Comparison of ENCODE assay signal across 22 cellular contexts in genomic region chr15:68166847-68167246, GRCh38. TPM values are rescaled to one million over a fixed set of nuclear protein-coding genes. Genes with fewer than 3 reads are reported as not detected.
DNase-seq lines count a peak whose midpoint lies in the region; ATAC-seq, FAIRE-seq and TF ChIP-seq lines count a peak whose summit lies in the region.
"Had no signal": no experiment of that assay in that cellular context is flagged by ENCODE, and none has a peak within 500 bp of the region (broad histone marks: within the 10 kb centered on the region; RNA-seq: fewer than 3 reads in every experiment).

No MANE protein-coding gene starts in this region.

- in situ Hi-C loops in mammary epithelial cell (cut with MboI; ENCODE audit: low sequenced_read_pairs in 2 of 2): no loop called here
- in situ Hi-C loops in HepG2 (cut with HindIII; ENCODE audit: extremely low pct_ligation_motif_present, low pct_unique_long_range_greater_than_20kb): no loop called here

- H3K79me2 ChIP-seq in mammary epithelial cell (ENCODE audit: insufficient read depth, low read length) (no peaks in the 10 kb centered on the region), OCI-LY7 (ENCODE audit: insufficient read depth, low read depth, low read length) (no peaks in the 10 kb centered on the region), HepG2 (ENCODE audit: insufficient read depth, low read length) (no peaks in the 10 kb centered on the region)

- no peak for FAIRE-seq in HepG2 (lab: Jason Lieb, UNC)
- FAIRE-seq: GM12891, H1 had no signal

- H3K9me3 ChIP-seq in mammary epithelial cell (replicated peaks; ENCODE audit: insufficient read depth, low read length): no peaks in the 10 kb centered on the region
- no peaks in the 10 kb centered on the region; the same call in 1 of the 2 replicates for H3K9me3 ChIP-seq in OCI-LY7 (ENCODE audit: low read length)
- no peaks in the 10 kb centered on the region for H3K9me3 ChIP-seq in HepG2 (ENCODE audit: low read length)
- H3K9me3 ChIP-seq in left lung: no peaks in the 10 kb centered on the region

- peaks cover 86% of the 10 kb centered on the region for H3K36me3 Mint-ChIP-seq in MCF 10A (ENCODE audit: insufficient read depth, unreplicated experiment)

- no peak for TF ChIP-seq RAD21 in HepG2 (CRISPR knock-in tag; IDR thresholded peaks at IDR 0.05)

- no peaks in the 10 kb centered on the region for H3K9me2 ChIP-seq in OCI-LY7 (ENCODE audit: insufficient read depth, low read length)

- POLR2A ChIA-PET in MCF 10A (lab: Yijun Ruan, JAX) (interaction anchor here (0.6 to 1.1 kb wide), 3 partner anchors 193 to 612 kb away, joined by 3 to 4 read pairs (median 3); no protein-coding TSS in a partner anchor), OCI-LY7 (lab: Charles Lee) (interaction anchor here (1.1 kb wide), 1 partner anchor 25 kb away, joined by 3 read pairs; no protein-coding TSS in a partner anchor), HepG2 (lab: Yijun Ruan, JAX) (no interaction called here)

- intact Hi-C loops in MCF 10A (cut with micrococcal nuclease) (no loop called here), mammary epithelial cell (cut with micrococcal nuclease) (no loop called here), OCI-LY7 (cut with micrococcal nuclease; ENCODE audit: unreplicated experiment) (no loop called here), HepG2 (cut with micrococcal nuclease; ENCODE audit: unreplicated experiment) (no loop called here), left lung (cut with DNase I) (no loop called here)

- BruUV-seq in MCF 10A (replicated peaks; lab: Mats Ljungman, UMichigan): no TSS peak
- BruUV-seq in mammary epithelial cell (replicated peaks; lab: Mats Ljungman, UMichigan): no TSS peak
- no TSS peak for BruUV-seq in OCI-LY7 (replicated peaks; lab: Mats Ljungman, UMichigan)
- no TSS peak for BruUV-seq in HepG2 (replicated peaks; lab: Mats Ljungman, UMichigan)

- no peaks in the 10 kb centered on the region for H3K9me3 Mint-ChIP-seq in MCF 10A (ENCODE audit: unreplicated experiment)

- 81% methylated on average over 4 of the region's 4 CpGs for WGBS in mammary epithelial cell (ENCODE audit: low coverage, missing lambda C conversion rate)
- 91% methylated on average over 4 of the region's 4 CpGs for WGBS in HepG2 (ENCODE audit: low lambda C conversion rate)

- H3K27ac ChIP-seq in mammary epithelial cell (ENCODE audit: insufficient read depth, low read depth, low read length) (no peak overlapping the region), OCI-LY7 (ENCODE audit: low read depth, low read length, poor library complexity, severe bottlenecking) (no peak overlapping the region), HepG2 (ENCODE audit: extremely low read length, insufficient read depth, low read length) (no peak overlapping the region), left lung (no peak overlapping the region)
- H3K27ac ChIP-seq: 22Rv1, BLaER1, C4-2B, GM23248 had no signal

- DNase-seq in MCF 10A (ENCODE audit: unreplicated experiment) (no peak), mammary epithelial cell (no peak), OCI-LY7 (ENCODE audit: low spot score) (peak; percentile 38), HepG2 (ENCODE audit: low spot score) (no peak), left lung (no peak)
- DNase-seq: Calu3; CD4-positive, CD25-positive, alpha-beta regulatory T cell; COR-L47; DMS53; DMS79 treated with DMSO at 0.1 percent for 48 hours; GF-D8; GM23248; H7; HCEC 1CT had no signal

- no peaks in the 10 kb centered on the region for H3K27me3 Mint-ChIP-seq in MCF 10A (ENCODE audit: insufficient read depth, unreplicated experiment)
- H3K27me3 Mint-ChIP-seq: B cell; CD4-positive, CD25-positive, alpha-beta regulatory T cell had no signal

- no peak overlapping the region for H3K4me3 Mint-ChIP-seq in MCF 10A (ENCODE audit: unreplicated experiment)
- H3K4me3 Mint-ChIP-seq: B cell had no signal

- H3K4me3 ChIP-seq in mammary epithelial cell (replicated peaks in 1 of 3; ENCODE audit: insufficient read depth in 1 of 3, low read depth in 2 of 3, low read length in 3 of 3) (no peak overlapping the region), OCI-LY7 (ENCODE audit: low read depth, low read length, poor library complexity, severe bottlenecking) (no peak overlapping the region), HepG2 (replicated peaks in 1 of 3; ENCODE audit: insufficient read depth in 1 of 3, low read depth in 2 of 3, low read length in 3 of 3) (no peak overlapping the region), left lung (no peak overlapping the region)
- H3K4me3 ChIP-seq: BLaER1, GM23248 had no signal

- peaks cover 2% of the 10 kb centered on the region for H3K36me3 ChIP-seq in mammary epithelial cell (ENCODE audit: insufficient read depth, low read length)
- H3K36me3 ChIP-seq in OCI-LY7 (ENCODE audit: insufficient read depth, low read length): peaks cover 65% of the 10 kb centered on the region
- H3K36me3 ChIP-seq in HepG2 (replicated peaks in 1 of 2; ENCODE audit: control insufficient read depth in 1 of 2, insufficient read depth in 2 of 2, low read length in 2 of 2): peaks cover 5 to 18% of the 10 kb centered on the region in 2 experiments; a peak in 3 of 5 replicates
- peaks cover 0 to 52% of the 10 kb centered on the region in 2 donors for H3K36me3 ChIP-seq in left lung

- H2AFZ ChIP-seq in mammary epithelial cell (ENCODE audit: low read depth, low read length) (no peak overlapping the region), OCI-LY7 (ENCODE audit: low read length) (no peak overlapping the region), HepG2 (ENCODE audit: low read length) (no peak overlapping the region)
- H2AFZ ChIP-seq: GM23248 had no signal

- no peaks in the 10 kb centered on the region for H3K4me1 Mint-ChIP-seq in MCF 10A (ENCODE audit: insufficient read depth, unreplicated experiment)
- H3K4me1 Mint-ChIP-seq: B cell had no signal

- no peak for TF ChIP-seq EP300 in HepG2 (IDR thresholded peaks at IDR 0.05; ENCODE audit: low read depth in 2 of 2, low read length in 2 of 2)
- no peak for TF ChIP-seq EP300 in HepG2 (CRISPR knock-in tag; IDR thresholded peaks at IDR 0.05; ENCODE audit: borderline replicate concordance)

- TF ChIP-seq CTCF in MCF 10A (IDR thresholded peaks at IDR 0.05; ENCODE audit: unreplicated experiment) (no peak), mammary epithelial cell (conservative IDR thresholded peaks at IDR 0.05 in 1 of 2, IDR thresholded peaks at IDR 0.05 in 1 of 2; ENCODE audit: extremely low read depth in 1 of 2, insufficient read depth in 1 of 2, low read depth in 1 of 2, low read length in 2 of 2) (no peak), OCI-LY7 (conservative IDR thresholded peaks at IDR 0.05; ENCODE audit: low read length) (no peak), HepG2 (CRISPR knock-in tag; IDR thresholded peaks at IDR 0.05) (no peak), left lung (IDR thresholded peaks at IDR 0.05) (no peak)

- TF ChIP-seq POLR2A in HepG2 (IDR thresholded peaks at IDR 0.05; ENCODE audit: insufficient read depth in 1 of 2, low read depth in 2 of 2, low read length in 2 of 2): no peak

- no peaks in the 10 kb centered on the region for H4K20me1 ChIP-seq in mammary epithelial cell (ENCODE audit: insufficient read depth, low read length)
- no peaks in the 10 kb centered on the region for H4K20me1 ChIP-seq in OCI-LY7 (ENCODE audit: insufficient read depth, low read length)
- no peaks in the 10 kb centered on the region for H4K20me1 ChIP-seq in HepG2 (ENCODE audit: insufficient read depth, low read length)
- H4K20me1 ChIP-seq: BLaER1 had no signal

- H3K4me2 ChIP-seq in mammary epithelial cell (ENCODE audit: insufficient read depth, low read depth, low read length) (no peak overlapping the region), OCI-LY7 (ENCODE audit: low read length) (no peak overlapping the region), HepG2 (ENCODE audit: low read depth, low read length) (no peak overlapping the region)
- H3K4me2 ChIP-seq: BLaER1 had no signal

- H3K27ac Mint-ChIP-seq in MCF 10A (ENCODE audit: low read depth, unreplicated experiment): peak overlapping the region; percentile 7
- H3K27ac Mint-ChIP-seq: B cell; CD4-positive, CD25-positive, alpha-beta regulatory T cell had no signal

- H3K27me3 ChIP-seq in mammary epithelial cell (ENCODE audit: insufficient read depth, low read length): no peaks in the 10 kb centered on the region
- H3K27me3 ChIP-seq in HepG2 (ENCODE audit: control insufficient read depth in 1 of 2, insufficient read depth in 2 of 2, low read length in 2 of 2): no peaks in the 10 kb centered on the region; a peak in 1 of 5 replicates
- no peaks in the 10 kb centered on the region for H3K27me3 ChIP-seq in left lung
- H3K27me3 ChIP-seq: BLaER1 had no signal

- CTCF ChIA-PET in MCF 10A (lab: Yijun Ruan, JAX) (no interaction called here), mammary epithelial cell (lab: Charles Lee; ENCODE audit: low non-redundant PET) (no interaction called here), OCI-LY7 (lab: Charles Lee; ENCODE audit: unreplicated experiment) (no interaction called here), HepG2 (lab: Yijun Ruan, JAX; ENCODE audit: low intra/inter-chr PET ratio, low total read pairs) (no interaction called here)

- dilution Hi-C loops in mammary epithelial cell (cut with HindIII; ENCODE audit: low sequenced_read_pairs): no loop called here

- ATAC-seq in HepG2 (no peak), left lung (no peak), GM21529 (IDR thresholded peaks at IDR 0.05; ENCODE audit: unreplicated experiment) (no peak), HG03457 (IDR thresholded peaks at IDR 0.05; ENCODE audit: unreplicated experiment) (no peak)

- H3K9ac ChIP-seq in mammary epithelial cell (ENCODE audit: insufficient read depth, low read length) (no peak overlapping the region), HepG2 (ENCODE audit: insufficient read depth, low read depth, low read length) (no peak overlapping the region)
- H3K9ac ChIP-seq: BLaER1, GM23248 had no signal

- H3K4me1 ChIP-seq in mammary epithelial cell (ENCODE audit: insufficient read depth, low read length) (no peaks in the 10 kb centered on the region), OCI-LY7 (ENCODE audit: insufficient read depth, low read length, poor library complexity, severe bottlenecking) (peaks cover 8% of the 10 kb centered on the region), HepG2 (ENCODE audit: insufficient read depth, low read length) (no peaks in the 10 kb centered on the region), left lung (no peaks in the 10 kb centered on the region)
- H3K4me1 ChIP-seq: BLaER1 had no signal

RNA-seq across cellular contexts. Expression of gene CALML4, which starts 38.3 kb away (rescaled TPM):
- total RNA-seq in MCF 10A (2022) (2.3 and 3.3 TPM in 2 replicates), mammary epithelial cell (1 to 10 TPM; 1.2 to 5.6 TPM), OCI-LY7 (2022) (32.5 and 32.7 TPM in 2 replicates), HepG2 (2016; rRNA removed; fragmentation: Illumina TruSeq; extraction: Trizol) (6.5 and 8.7 TPM in 2 replicates), left lung (10 to 100 TPM in 1 of 2 donors, 1 to 10 TPM in 1; 3.0 to 10.8 TPM)
- polyA plus RNA-seq in mammary epithelial cell (1.9 TPM), HepG2 (2011; rRNA removed) (3.1 and 3.6 TPM in 2 replicates)
- 0.78 TPM for polyA minus RNA-seq in mammary epithelial cell
- total RNA-seq in OCI-LY7 (2014; rRNA removed; shearing (Covaris generic)): 28.7 and 52.8 TPM in 2 replicates
- total RNA-seq in HepG2 (2016; cell fraction: cytosol; rRNA removed; fragmentation: Illumina TruSeq; extraction: Trizol; ENCODE audit: low read depth): 4.5 and 5.7 TPM in 2 replicates
- total RNA-seq in HepG2 (2016; cell fraction: insoluble cytoplasmic fraction; rRNA removed; fragmentation: Illumina TruSeq; extraction: Trizol): 7.8 and 8.1 TPM in 2 replicates
- 6.1 and 7.2 TPM in 2 replicates for total RNA-seq in HepG2 (2016; cell fraction: membrane; rRNA removed; fragmentation: Illumina TruSeq; extraction: Trizol)
- 5.2 and 8.4 TPM in 2 replicates for total RNA-seq in HepG2 (2016; cell fraction: nucleus; rRNA removed; fragmentation: Illumina TruSeq; extraction: Trizol)
- polyA plus RNA-seq in HepG2 (2011; cell fraction: cytosol; rRNA removed): 1.9 TPM in 2 replicates
- polyA plus RNA-seq in HepG2 (2011; cell fraction: nucleus; rRNA removed): 5.0 and 6.7 TPM in 2 replicates
- 5.3 and 5.6 TPM in 2 replicates for polyA plus RNA-seq in HepG2 (2012)
- polyA plus RNA-seq in HepG2 (2016; cell fraction: cytosol; fragmentation: Illumina TruSeq; extraction: Trizol; ENCODE audit: low read depth): 10.2 and 15.8 TPM in 2 replicates
- polyA plus RNA-seq in HepG2 (2016; cell fraction: insoluble cytoplasmic fraction; fragmentation: Illumina TruSeq; extraction: Trizol; ENCODE audit: low read depth): 13.4 and 15.5 TPM in 2 replicates
- polyA plus RNA-seq in HepG2 (2016; cell fraction: membrane; fragmentation: Illumina TruSeq; extraction: Trizol; ENCODE audit: low read depth): 10.9 and 14.1 TPM in 2 replicates
- 27.8 and 31.7 TPM in 2 replicates for polyA plus RNA-seq in HepG2 (2016; cell fraction: nucleus; fragmentation: Illumina TruSeq; extraction: Trizol; ENCODE audit: insufficient read depth, low read depth)
- polyA minus RNA-seq in HepG2 (2011; rRNA and poly(A)+ RNA removed; ENCODE audit: low replicate concordance): 1.6 and 5.3 TPM in 2 replicates
- 0.20 and 0.62 TPM in 2 replicates for polyA minus RNA-seq in HepG2 (2011; cell fraction: cytosol; rRNA and poly(A)+ RNA removed)
- polyA minus RNA-seq in HepG2 (2011; cell fraction: nucleus; rRNA and poly(A)+ RNA removed): 4.9 and 5.2 TPM in 2 replicates
